15 cellular contexts compared by ENCODE assay signal in the genomic region with DNA sequence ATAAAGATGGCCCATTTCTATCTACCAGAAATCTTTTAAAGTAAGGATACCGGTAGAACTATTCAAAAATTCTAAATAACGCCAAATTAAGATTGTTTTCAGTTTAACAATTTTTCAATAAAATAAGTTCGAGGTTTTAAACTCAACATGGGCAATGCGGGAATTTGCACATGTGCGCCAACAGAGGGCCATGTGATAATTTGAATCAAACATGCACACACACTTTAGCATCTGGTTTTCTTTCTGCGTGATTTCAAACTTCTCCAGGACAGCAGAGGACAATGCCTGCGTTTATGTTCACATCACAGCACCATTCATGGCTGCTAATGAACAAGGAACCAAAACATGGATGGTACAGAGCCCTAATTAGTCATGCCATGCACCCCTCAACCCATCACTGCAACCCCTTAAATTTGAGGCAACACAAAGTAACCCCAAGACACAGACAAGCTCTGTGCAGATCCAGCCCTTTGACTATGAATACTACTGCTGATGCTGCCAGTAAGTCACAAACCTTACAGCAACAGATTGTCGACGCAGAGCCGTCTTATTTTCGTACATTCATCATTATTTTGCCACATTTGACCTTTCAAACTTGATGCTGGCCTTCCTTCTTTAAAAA. TPM values are rescaled to one million over a fixed set of nuclear protein-coding genes. Genes with fewer than 3 reads are reported as not detected.
DNase-seq lines count a peak whose midpoint lies in the region; ATAC-seq and TF ChIP-seq lines count a peak whose summit lies in the region.
"Had no signal": no experiment of that assay in that cellular context is flagged by ENCODE, and none has a peak within 500 bp of the region (broad histone marks: within the 10 kb centered on the region; RNA-seq: fewer than 3 reads in every experiment).

No MANE protein-coding gene starts in this region.

- ATAC-seq in SK-N-SH treated with all-trans-retinoic acid at 6 μM for 48 hours: no peak
- ATAC-seq in HG02970 (IDR thresholded peaks at IDR 0.05; ENCODE audit: low FRiP score, unreplicated experiment): no peak
- ATAC-seq: CD8-positive, alpha-beta T cell; heart left ventricle had no signal

- H3K27ac Mint-ChIP-seq in type B pancreatic cell: no peak overlapping the region
- H3K27ac Mint-ChIP-seq: activated naive CD4-positive, alpha-beta T cell treated with anti-CD3 and anti-CD28 coated beads, Interleukin-2, amount 50 U/mL, for 24 hours; CD8-positive, alpha-beta T cell had no signal

- no peaks in the 10 kb centered on the region for H3K9me3 Mint-ChIP-seq in type B pancreatic cell
- H3K9me3 Mint-ChIP-seq: activated naive CD4-positive, alpha-beta T cell treated with anti-CD3 and anti-CD28 coated beads, Interleukin-2, amount 50 U/mL, for 24 hours; CD8-positive, alpha-beta T cell had no signal

- peaks cover 27% of the 10 kb centered on the region for H3K4me1 Mint-ChIP-seq in type B pancreatic cell (ENCODE audit: unreplicated experiment)

- peak overlapping the region; percentile 59 for H3K4me3 ChIP-seq in fibroblast of mammary gland (ENCODE audit: control insufficient read depth, low read depth, low read length)
- H3K4me3 ChIP-seq: heart left ventricle had no signal

- TF ChIP-seq CTCF in fibroblast of mammary gland (conservative IDR thresholded peaks at IDR 0.05; ENCODE audit: control insufficient read depth, insufficient read depth, low read depth, low read length): no peak
- TF ChIP-seq CTCF in type B pancreatic cell (conservative IDR thresholded peaks at IDR 0.05): peak; percentile 64

- H3K27me3 Mint-ChIP-seq in type B pancreatic cell: peaks cover 62% of the 10 kb centered on the region

- peak; percentile 20 for DNase-seq in HCEC 1CT
- DNase-seq in fibroblast of mammary gland (ENCODE audit: low read depth): peak; percentile 59
- DNase-seq in type B pancreatic cell (ENCODE audit: extremely low spot score, unreplicated experiment): no peak
- DNase-seq in activated T-cell treated with anti-CD3 and anti-CD28 coated beads, Interleukin-2, amount 50 U/mL, for 48 hours: no peak
- no peak for DNase-seq in NCI-H187 (lab: John Stamatoyannopoulos, UW)
- DNase-seq: activated CD4-positive, CD25-positive, alpha-beta regulatory T cell; cerebellar nuclear complex; heart left ventricle; NCI-H1092; NCI-H2227 treated with DMSO at 0.1 percent for 48 hours; SW 1271 had no signal

- H3K36me3 Mint-ChIP-seq in type B pancreatic cell: no peaks in the 10 kb centered on the region
- H3K36me3 Mint-ChIP-seq: activated naive CD4-positive, alpha-beta T cell treated with anti-CD3 and anti-CD28 coated beads, Interleukin-2, amount 50 U/mL, for 24 hours; CD8-positive, alpha-beta T cell had no signal

- peak overlapping the region; percentile 65 for H3K4me3 Mint-ChIP-seq in type B pancreatic cell
- H3K4me3 Mint-ChIP-seq: activated naive CD4-positive, alpha-beta T cell treated with anti-CD3 and anti-CD28 coated beads, Interleukin-2, amount 50 U/mL, for 24 hours; CD8-positive, alpha-beta T cell had no signal

TF ChIP-seq in SK-N-SH treated with all-trans-retinoic acid at 6 μM for 48 hours, 23 proteins besides CTCF, POLR2A, EP300 and RAD21:
- TF ChIP-seq GLIS3 (CRISPR knock-in tag; IDR thresholded peaks at IDR 0.05): no peak
- TF ChIP-seq TCF4 (CRISPR knock-in tag; IDR thresholded peaks at IDR 0.05; ENCODE audit: borderline replicate concordance): peak; percentile 75; the same call in 1 of the 2 replicates

RNA-seq across cellular contexts. Expression of gene SHC3, which starts 2.8 kb away (rescaled TPM):
- 4.8 and 5.3 TPM in 2 replicates for total RNA-seq in type B pancreatic cell (ENCODE audit: low replicate concordance)
- total RNA-seq: CD8-positive, alpha-beta T cell had no signal

Comparison
In these comparisons a context has a peak if more than half of its experiments do, and no peak if none do; other contexts are left out.
1. DNase-seq: peak in HCEC 1CT (single experiment) and fibroblast of mammary gland (single experiment); none in type B pancreatic cell (single experiment), activated T-cell treated with anti-CD3 and anti-CD28 coated beads, Interleukin-2, amount 50 U/mL, for 48 hours (0 of 2) and NCI-H187 (0 of 2).